In genomic region chr4:73573794-73574528, GRCh38 we compare ENCODE assay signal across 8 cellular contexts.
DNase-seq lines count a peak whose midpoint lies in the region; ATAC-seq and TF ChIP-seq lines count a peak whose summit lies in the region.

No MANE protein-coding gene starts in this region.

- in situ Hi-C loops in astrocyte of the spinal cord (cut with HindIII; ENCODE audit: low sequenced_read_pairs) = no loop called here

- H3K27ac ChIP-seq in HL-60 (replicated peaks) (no peak overlapping the region), iPS DF 6.9 (ENCODE audit: low read length) (no peak overlapping the region)

- H3K9me3 ChIP-seq in iPS DF 6.9 (ENCODE audit: control insufficient read depth, insufficient read depth, low read length) = no peaks in the 10 kb centered on the region

- H3K4me1 ChIP-seq in iPS DF 6.9 (ENCODE audit: control insufficient read depth, insufficient read depth, low read length) = no peaks in the 10 kb centered on the region

- H3K27me3 ChIP-seq in HL-60 (ENCODE audit: insufficient read depth, poor library complexity, severe bottlenecking) = no peaks in the 10 kb centered on the region
- H3K27me3 ChIP-seq in iPS DF 6.9 (ENCODE audit: control insufficient read depth, insufficient read depth, low read length) = no peaks in the 10 kb centered on the region

- H3K4me3 ChIP-seq in HL-60 (replicated peaks; ENCODE audit: insufficient read depth, low read length) (no peak overlapping the region), astrocyte of the spinal cord (ENCODE audit: low read depth, low read length) (no peak overlapping the region), iPS DF 6.9 (ENCODE audit: low read length) (no peak overlapping the region)

- peak; percentile 62 for TF ChIP-seq CTCF in HL-60 (IDR thresholded peaks at IDR 0.05; ENCODE audit: insufficient read depth, low read length)
- peak; percentile 96 for TF ChIP-seq CTCF in astrocyte of the spinal cord (IDR thresholded peaks at IDR 0.05; ENCODE audit: low read depth, low read length)

- WGBS in iPS DF 6.9 (ENCODE audit: insufficient coverage, insufficient read length) = no CpG with 5 or more reads among the region's 8 CpGs

- ATAC-seq in GM21423 (IDR thresholded peaks at IDR 0.05; ENCODE audit: unreplicated experiment) = peak; percentile 61

- H3K36me3 ChIP-seq in iPS DF 6.9 (ENCODE audit: control insufficient read depth, insufficient read depth, low read length) = no peaks in the 10 kb centered on the region

- DNase-seq in DMS 273 (lab: John Stamatoyannopoulos, UW; ENCODE audit: unreplicated experiment) (peak; percentile 73), DMS 273 treated with DMSO at 0.1 percent for 48 hours (lab: John Stamatoyannopoulos, UW) (no peak), HL-60 (ENCODE audit: low read depth in 1 of 2, low spot score in 1 of 2) (peak in 1 of 2 experiments; percentile 53), NCI-H774 (lab: John Stamatoyannopoulos, UW) (peak; percentile 69), astrocyte of the spinal cord (ENCODE audit: low read depth, low spot score) (peak; percentile 83), iPS DF 6.9 (ENCODE audit: low read depth, low spot score) (peak; percentile 74)
- peak; percentile 3 for DNase-seq in stimulated activated CD4-positive, alpha-beta T cell treated with anti-CD3 and anti-CD28 coated beads, Interleukin-4, amount 100 ng/mL, for 24 hours
